1 cellular context compared by ENCODE assay signal in genomic region chr1:1348420-1349255, GRCh38.
A peak's percentile ranks its signal among the peaks of the same experiment; 100 is the strongest.
TF ChIP-seq lines count a peak whose summit lies in the region.

No MANE protein-coding gene starts in this region.

TF ChIP-seq in K562, 482 proteins besides CTCF, POLR2A, EP300 and RAD21 (continued from another document and continues in another):
- 0 out of 2 replicates have a peak, but pooled peaks have one; percentile 30 for TF ChIP-seq ZNF592 (IDR thresholded peaks at IDR 0.05)
- TF ChIP-seq KDM1A (IDR thresholded peaks at IDR 0.05), result no peak
- TF ChIP-seq HMGXB4 (CRISPR knock-in tag; IDR thresholded peaks at IDR 0.05), result no peak; the same call in 1 of the 2 replicates
- no peak for TF ChIP-seq SMAD3 (CRISPR knock-in tag; conservative IDR thresholded peaks at IDR 0.05)
- TF ChIP-seq NR4A1 (CRISPR knock-in tag; IDR thresholded peaks at IDR 0.05), result no peak
- TF ChIP-seq NR4A1 (tag; IDR thresholded peaks at IDR 0.05), result 0 out of 2 replicates have a peak, but pooled peaks have one; percentile 36
- TF ChIP-seq PTRF (tag; IDR thresholded peaks at IDR 0.05), result no peak
- peak; percentile 46 for TF ChIP-seq RBFOX2 (IDR thresholded peaks at IDR 0.05; ENCODE audit: low read depth, low read length)
- no peak for TF ChIP-seq ESRRA (IDR thresholded peaks at IDR 0.05; ENCODE audit: borderline replicate concordance, low read depth)
- TF ChIP-seq ZNF639 (CRISPR knock-in tag; conservative IDR thresholded peaks at IDR 0.05 in 1 of 2, IDR thresholded peaks at IDR 0.05 in 1 of 2), result no peak
- no peak for TF ChIP-seq NCOA1 (IDR thresholded peaks at IDR 0.05; ENCODE audit: low read depth)
- TF ChIP-seq CHD1 (IDR thresholded peaks at IDR 0.05; ENCODE audit: low read length), result peak; percentile 84
- TF ChIP-seq MITF (IDR thresholded peaks at IDR 0.05), result 0 out of 2 replicates have a peak, but pooled peaks have one; percentile 5
- no peak for TF ChIP-seq TSC22D4 (tag; IDR thresholded peaks at IDR 0.05)
- peak; percentile 13; the same call in 1 of the 2 replicates for TF ChIP-seq EP400 (IDR thresholded peaks at IDR 0.05)
- TF ChIP-seq HCFC1 (IDR thresholded peaks at IDR 0.05; ENCODE audit: low read depth, low read length), result peak; percentile 2; the same call in 1 of the 2 replicates
- TF ChIP-seq REST (CRISPR knock-in tag; IDR thresholded peaks at IDR 0.05; ENCODE audit: low read depth), result peak; percentile 50; the same call in 1 of the 2 replicates
- no peak for TF ChIP-seq POLR2B (IDR thresholded peaks at IDR 0.05; ENCODE audit: low read depth, partially characterized antibody)
- no peak for TF ChIP-seq TSHZ1 (CRISPR knock-in tag; IDR thresholded peaks at IDR 0.05)
- no peak for TF ChIP-seq THAP12 (CRISPR knock-in tag; IDR thresholded peaks at IDR 0.05)
- TF ChIP-seq KLF1 (tag; IDR thresholded peaks at IDR 0.05), result peak; percentile 38; the same call in 1 of the 2 replicates
- no peak for TF ChIP-seq CREB5 (CRISPR knock-in tag; IDR thresholded peaks at IDR 0.05)
- TF ChIP-seq BHLHE40 (IDR thresholded peaks at IDR 0.05; ENCODE audit: low read length), result peak; percentile 64; the same call in 1 of the 2 replicates
- no peak for TF ChIP-seq GMEB1 (CRISPR knock-in tag; IDR thresholded peaks at IDR 0.05)
- no peak for TF ChIP-seq STAT5A (IDR thresholded peaks at IDR 0.05; ENCODE audit: borderline replicate concordance, low read length)
- TF ChIP-seq RBM14 (IDR thresholded peaks at IDR 0.05; ENCODE audit: borderline replicate concordance, insufficient read depth, low read depth, low read length), result no peak
- no peak for TF ChIP-seq ATF1 (CRISPR knock-in tag; IDR thresholded peaks at IDR 0.05)
- TF ChIP-seq ATF1 (tag; IDR thresholded peaks at IDR 0.05), result no peak
- TF ChIP-seq CBFA2T3 (IDR thresholded peaks at IDR 0.05), result no peak
- peak; percentile 43; the same call in 1 of the 2 replicates for TF ChIP-seq RB1 (IDR thresholded peaks at IDR 0.05; ENCODE audit: low read depth)
- no peak for TF ChIP-seq NR2F6 (CRISPR knock-in tag; IDR thresholded peaks at IDR 0.05)
- no peak for TF ChIP-seq SMAD2 (IDR thresholded peaks at IDR 0.05; ENCODE audit: low read depth, low read length)
- peak; percentile 5; the same call in 1 of the 2 replicates for TF ChIP-seq PHF8 (IDR thresholded peaks at IDR 0.05; ENCODE audit: borderline replicate concordance, low read length)
